Comparison of ENCODE assay signal across 20 cellular contexts in the genomic region with DNA sequence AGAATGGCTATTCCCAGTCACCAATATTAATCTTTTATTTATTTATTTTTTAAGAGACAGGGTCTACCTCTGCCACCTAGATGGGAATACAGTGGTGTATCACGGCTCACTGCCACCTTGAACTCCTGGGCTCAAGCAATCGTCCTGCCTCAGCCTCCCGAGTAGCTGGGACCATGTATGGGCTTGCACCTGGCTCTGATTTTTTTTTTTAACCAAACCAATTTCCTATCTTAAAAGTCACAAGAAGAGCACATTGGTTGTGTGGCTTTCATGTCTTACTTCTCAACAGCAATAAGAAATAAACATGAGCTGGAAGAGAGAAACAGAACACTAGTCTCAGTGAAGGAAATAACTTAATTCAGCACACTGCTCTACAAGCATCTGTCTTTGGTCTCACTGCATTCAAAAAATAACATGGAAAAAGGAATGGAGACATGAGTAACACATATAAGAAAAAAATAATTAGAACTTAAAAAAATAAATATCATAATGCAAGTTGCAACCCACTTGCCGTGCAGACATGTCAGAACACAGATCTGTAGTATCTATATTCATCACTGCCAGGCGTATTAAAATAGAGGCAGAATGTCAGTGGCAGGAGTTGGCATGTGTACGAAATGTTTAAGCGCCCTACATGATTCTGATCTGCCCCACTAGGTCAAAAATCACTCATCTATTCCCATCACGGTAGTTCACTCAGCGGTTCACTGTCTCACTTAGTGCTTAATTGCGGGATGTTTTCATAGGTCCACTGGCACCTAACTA.
DNase-seq lines count a peak whose midpoint lies in the region; ATAC-seq, FAIRE-seq and TF ChIP-seq lines count a peak whose summit lies in the region.
"Had no signal": no experiment of that assay in that cellular context is flagged by ENCODE, and none has a peak within 500 bp of the region (broad histone marks: within the 10 kb centered on the region; RNA-seq: fewer than 3 reads in every experiment).

No MANE protein-coding gene starts in this region.

- H3K4me2 ChIP-seq in BLaER1 (peak overlapping the region; percentile 63), hepatocyte (peak overlapping the region; percentile 31)

- no peak for ATAC-seq in HG03159 (IDR thresholded peaks at IDR 0.05; ENCODE audit: unreplicated experiment)
- ATAC-seq in HG02623 (IDR thresholded peaks at IDR 0.05; ENCODE audit: unreplicated experiment): no peak
- ATAC-seq: CD8-positive, alpha-beta T cell; K562 had no signal

- no peak for DNase-seq in GM19239 (ENCODE audit: insufficient read length, low spot score)
- DNase-seq in SJCRH30: no peak
- DNase-seq in hepatocyte (ENCODE audit: low spot score): no peak
- DNase-seq in dorsolateral prefrontal cortex: no peak
- DNase-seq in activated CD4-positive, alpha-beta memory T cell treated with anti-CD3 and anti-CD28 coated beads, Interleukin-2, amount 10 ng/mL, durations not matched to agents 7 days and 5 days: no peak
- DNase-seq: Calu3; CD8-positive, alpha-beta T cell; DMS53; H7; NCI-H1417; NCI-H187; NCI-H2227 treated with DMSO at 0.1 percent for 48 hours; NCI-H510A treated with DMSO at 0.1 percent for 48 hours had no signal

- no peaks in the 10 kb centered on the region for H3K9me2 ChIP-seq in hepatocyte (replicated peaks; ENCODE audit: insufficient read depth)

- no peak overlapping the region for H2AFZ ChIP-seq in hepatocyte

- H3K9me3 Mint-ChIP-seq in activated CD4-positive, alpha-beta memory T cell treated with anti-CD3 and anti-CD28 coated beads, Interleukin-2, amount 10 ng/mL, durations not matched to agents 7 days and 5 days: no peaks in the 10 kb centered on the region
- H3K9me3 Mint-ChIP-seq: CD8-positive, alpha-beta T cell had no signal

- H3K27me3 ChIP-seq in BLaER1 (no peaks in the 10 kb centered on the region), SJCRH30 (no peaks in the 10 kb centered on the region), hepatocyte (no peaks in the 10 kb centered on the region), dorsolateral prefrontal cortex (no peaks in the 10 kb centered on the region)
- H3K27me3 ChIP-seq: BE2C had no signal

- H3K27ac Mint-ChIP-seq in activated CD4-positive, alpha-beta memory T cell treated with anti-CD3 and anti-CD28 coated beads, Interleukin-2, amount 10 ng/mL, durations not matched to agents 7 days and 5 days: no peak overlapping the region
- H3K27ac Mint-ChIP-seq: CD8-positive, alpha-beta T cell had no signal

- CTCF ChIA-PET in activated CD4-positive, alpha-beta memory T cell treated with anti-CD3 and anti-CD28 coated beads, Interleukin-2, amount 10 ng/mL, durations not matched to agents 7 days and 5 days (lab: Charles Lee): interaction anchor here (1.7 kb wide), 1 partner anchor 32 kb away, joined by 5 read pairs; no protein-coding TSS in a partner anchor

- peaks cover 13% of the 10 kb centered on the region for H3K27me3 Mint-ChIP-seq in activated CD4-positive, alpha-beta memory T cell treated with anti-CD3 and anti-CD28 coated beads, Interleukin-2, amount 10 ng/mL, durations not matched to agents 7 days and 5 days

- 89% methylated on average over 10 of the region's 10 CpGs for WGBS in hepatocyte (ENCODE audit: low lambda C conversion rate, missing lambda C conversion rate)

- intact Hi-C loops in dorsolateral prefrontal cortex (cut with DNase I): no loop called here

- TF ChIP-seq CTCF in hepatocyte (IDR thresholded peaks at IDR 0.05; ENCODE audit: poor library complexity) (no peak), dorsolateral prefrontal cortex (IDR thresholded peaks at IDR 0.05 in 54 of 56, conservative IDR thresholded peaks at IDR 0.05 in 2 of 56; ENCODE audit: low read depth in 1 of 56, partially characterized antibody in 56 of 56) (no peak)

- no peak overlapping the region for H3K4me3 Mint-ChIP-seq in activated CD4-positive, alpha-beta memory T cell treated with anti-CD3 and anti-CD28 coated beads, Interleukin-2, amount 10 ng/mL, durations not matched to agents 7 days and 5 days
- H3K4me3 Mint-ChIP-seq: CD8-positive, alpha-beta T cell had no signal

- H4K20me1 ChIP-seq in BLaER1 (no peaks in the 10 kb centered on the region), hepatocyte (ENCODE audit: insufficient read depth, poor library complexity, severe bottlenecking) (no peaks in the 10 kb centered on the region)

- H3K4me3 ChIP-seq in BLaER1: no peak overlapping the region
- peak overlapping the region; percentile 36 for H3K4me3 ChIP-seq in SJCRH30
- H3K4me3 ChIP-seq in hepatocyte: no peak overlapping the region
- no peak overlapping the region for H3K4me3 ChIP-seq in dorsolateral prefrontal cortex
- H3K4me3 ChIP-seq: K562, SJSA1 had no signal

- no peaks in the 10 kb centered on the region for H3K4me1 Mint-ChIP-seq in activated CD4-positive, alpha-beta memory T cell treated with anti-CD3 and anti-CD28 coated beads, Interleukin-2, amount 10 ng/mL, durations not matched to agents 7 days and 5 days

- H3K36me3 ChIP-seq in BLaER1 (no peaks in the 10 kb centered on the region), SJCRH30 (peaks cover 2% of the 10 kb centered on the region; the same call in 1 of the 2 replicates), hepatocyte (replicated peaks; ENCODE audit: insufficient read depth, low read depth) (no peaks in the 10 kb centered on the region)
- H3K36me3 ChIP-seq: BE2C, SJSA1 had no signal

- H3K27ac ChIP-seq in BLaER1: no peak overlapping the region
- peak overlapping the region; percentile 86 for H3K27ac ChIP-seq in SJCRH30
- H3K27ac ChIP-seq in hepatocyte: no peak overlapping the region
- peak overlapping the region in 14 of 59 donors; percentile 1 to 61 (median 16) for H3K27ac ChIP-seq in dorsolateral prefrontal cortex
- H3K27ac ChIP-seq: SJSA1 had no signal

- no peaks in the 10 kb centered on the region for H3K9me3 ChIP-seq in BLaER1
- no peaks in the 10 kb centered on the region for H3K9me3 ChIP-seq in SJCRH30 (replicated peaks)
- no peaks in the 10 kb centered on the region for H3K9me3 ChIP-seq in hepatocyte (ENCODE audit: low read depth)
- H3K9me3 ChIP-seq: BE2C, SJSA1 had no signal

- peaks cover 76% of the 10 kb centered on the region for H3K79me2 ChIP-seq in hepatocyte

- POLR2A ChIA-PET in activated CD4-positive, alpha-beta memory T cell treated with anti-CD3 and anti-CD28 coated beads, Interleukin-2, amount 10 ng/mL, durations not matched to agents 7 days and 5 days (lab: Charles Lee): no interaction called here

- H3K9ac ChIP-seq in BLaER1: no peak overlapping the region

- peak; percentile 52 for FAIRE-seq in GM19239 (lab: Jason Lieb, UNC)
- FAIRE-seq: A204.1, K562 had no signal

- no peaks in the 10 kb centered on the region for H3K36me3 Mint-ChIP-seq in activated CD4-positive, alpha-beta memory T cell treated with anti-CD3 and anti-CD28 coated beads, Interleukin-2, amount 10 ng/mL, durations not matched to agents 7 days and 5 days (ENCODE audit: low read depth)
- H3K36me3 Mint-ChIP-seq: CD8-positive, alpha-beta T cell had no signal

- H3K4me1 ChIP-seq in BLaER1: peaks cover 31% of the 10 kb centered on the region
- peaks cover 38% of the 10 kb centered on the region for H3K4me1 ChIP-seq in SJCRH30
- H3K4me1 ChIP-seq in hepatocyte (ENCODE audit: insufficient read depth): peaks cover 18% of the 10 kb centered on the region
- H3K4me1 ChIP-seq: SJSA1 had no signal
